Comparison of ENCODE assay signal across 22 cellular contexts in the genomic region with DNA sequence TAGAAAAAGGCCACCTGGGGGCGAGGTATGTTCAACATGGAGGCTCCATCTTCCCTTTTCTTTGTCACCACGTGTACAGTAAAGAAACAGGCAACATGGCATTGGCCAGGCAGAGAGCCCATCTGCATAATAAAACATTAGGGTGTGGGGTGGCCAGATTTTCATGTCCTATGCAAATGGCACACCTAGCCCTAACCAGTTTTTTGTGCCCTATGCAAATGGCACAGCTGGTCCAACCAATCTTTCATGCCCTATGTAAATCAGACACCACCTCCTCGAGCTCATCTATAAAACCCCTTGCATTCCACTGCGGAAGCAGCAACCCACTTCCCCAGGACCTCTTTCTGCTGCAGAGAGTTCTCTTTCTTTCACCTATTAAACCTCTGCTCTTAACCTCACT.
"Had no signal": no experiment of that assay in that cellular context is flagged by ENCODE, and none has a peak within 500 bp of the region (broad histone marks: within the 10 kb centered on the region; RNA-seq: fewer than 3 reads in every experiment).

No MANE protein-coding gene starts in this region.

- DNase-seq: cortex of kidney; effector memory CD8-positive, alpha-beta T cell; erythroblast; hypothalamus; kidney; midbrain; naive thymus-derived CD4-positive, alpha-beta T cell; stimulated activated CD4-positive, alpha-beta T cell treated with anti-CD3 and anti-CD28 coated beads, Interleukin-12 subunit alpha, Interleukin-12 subunit beta, amount 100 ng/mL, for 4 hours; stimulated activated CD4-positive, alpha-beta T cell treated with anti-CD3 and anti-CD28 coated beads, Interleukin-1b, Interleukin-23, amount 100 ng/mL, for 48 hours; stimulated activated CD4-positive, alpha-beta T cell treated with anti-CD3 and anti-CD28 coated beads, Interleukin-4, amount 100 ng/mL, for 1 hour; stimulated activated CD8-positive, alpha-beta memory T cell treated with anti-CD3 and anti-CD28 coated beads, Interleukin-4, amount 100 ng/mL, for 48 hours; stimulated activated naive CD4-positive, alpha-beta T cell treated with Interleukin-2 at 50 U/mL for 16 hours; substantia nigra; testis; tibial artery had no signal

- H3K9me3 ChIP-seq: prostate gland, right atrium auricular region, testis, tibial artery had no signal

- H3K4me2 ChIP-seq: neural progenitor cell, smooth muscle cell had no signal

- ATAC-seq: effector memory CD8-positive, alpha-beta T cell; left lobe of liver; naive thymus-derived CD4-positive, alpha-beta T cell; sciatic nerve had no signal

- H3K36me3 ChIP-seq: neural progenitor cell, prostate gland, right atrium auricular region, tibial artery had no signal

- H3K4me1 ChIP-seq: neural progenitor cell, prostate gland, right atrium auricular region, testis had no signal

- H3K9ac ChIP-seq: neural progenitor cell had no signal

- H3K4me3 ChIP-seq: lung, neural progenitor cell, prostate gland, right atrium auricular region, smooth muscle cell, testis, tibial artery had no signal

- H3K27ac ChIP-seq: neural progenitor cell, prostate gland, right atrium auricular region, testis had no signal

- H2AFZ ChIP-seq: neural progenitor cell had no signal

- H3K27me3 ChIP-seq: neural progenitor cell, right atrium auricular region, testis, tibial artery had no signal
